Comparison of ENCODE assay signal across 1 cellular context in genomic region chr21:42571391-42572150, GRCh38.
TF ChIP-seq lines count a peak whose summit lies in the region.

No MANE protein-coding gene starts in this region.

TF ChIP-seq in WTC11, 78 proteins besides CTCF, POLR2A, EP300 and RAD21 (continued from another document):
- TF ChIP-seq AR (CRISPR knock-in tag; IDR thresholded peaks at IDR 0.05) (no peak), ETV6 (CRISPR knock-in tag; IDR thresholded peaks at IDR 0.05) (no peak)
